ENCODE assay signal across 1 cellular context in the genomic region with DNA sequence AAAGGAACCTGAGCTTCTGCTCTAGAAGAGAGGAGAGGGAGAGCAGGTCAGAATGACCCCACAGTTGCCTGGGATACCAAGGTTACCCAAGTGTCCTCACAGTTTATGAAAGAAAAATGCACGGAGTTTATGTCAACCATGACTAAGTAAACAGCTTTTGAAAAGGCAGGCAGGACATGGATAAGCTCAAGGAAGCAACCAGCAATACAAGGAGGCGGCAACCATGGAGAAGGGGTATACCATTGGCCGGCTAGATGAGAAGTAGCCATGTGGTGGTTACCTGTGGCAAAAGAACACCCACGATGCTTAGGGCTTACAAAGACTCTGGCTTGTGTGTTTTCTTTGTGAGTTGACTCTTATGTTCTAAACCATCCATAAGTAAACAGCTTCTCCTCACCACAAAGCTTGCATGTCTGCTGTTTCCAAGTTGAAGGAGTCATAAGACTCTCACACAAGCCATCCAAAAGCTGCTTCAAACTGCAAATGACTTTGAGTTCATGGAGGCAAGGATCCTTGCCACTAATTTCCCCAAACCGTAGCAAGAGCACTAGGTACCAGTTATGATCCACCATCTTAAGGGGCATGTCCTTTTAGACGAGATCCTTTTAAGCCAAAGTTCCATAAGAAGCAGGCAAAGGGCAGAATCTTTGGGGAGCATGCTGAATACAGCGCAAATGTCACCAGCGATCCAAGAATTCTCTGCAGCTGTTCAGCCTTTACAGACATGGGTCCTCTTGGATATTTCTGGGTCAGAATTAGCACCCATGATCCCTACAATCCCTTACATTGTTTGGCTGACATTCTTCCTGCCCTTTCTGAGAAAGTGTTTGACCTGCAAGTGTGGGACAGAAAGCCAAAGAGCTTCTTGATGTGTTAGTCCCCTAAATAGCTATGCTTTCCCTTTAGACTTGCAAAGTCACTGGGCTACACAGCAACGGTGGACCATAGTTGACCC.
TF ChIP-seq lines count a peak whose summit lies in the region.

No MANE protein-coding gene starts in this region.

TF ChIP-seq in GM23338, 12 proteins besides CTCF, POLR2A, EP300 and RAD21 (continued from another document):
- no peak for TF ChIP-seq ZNF462 (CRISPR knock-in tag; IDR thresholded peaks at IDR 0.05)
